ENCODE assay signal across 36 cellular contexts in the genomic region with DNA sequence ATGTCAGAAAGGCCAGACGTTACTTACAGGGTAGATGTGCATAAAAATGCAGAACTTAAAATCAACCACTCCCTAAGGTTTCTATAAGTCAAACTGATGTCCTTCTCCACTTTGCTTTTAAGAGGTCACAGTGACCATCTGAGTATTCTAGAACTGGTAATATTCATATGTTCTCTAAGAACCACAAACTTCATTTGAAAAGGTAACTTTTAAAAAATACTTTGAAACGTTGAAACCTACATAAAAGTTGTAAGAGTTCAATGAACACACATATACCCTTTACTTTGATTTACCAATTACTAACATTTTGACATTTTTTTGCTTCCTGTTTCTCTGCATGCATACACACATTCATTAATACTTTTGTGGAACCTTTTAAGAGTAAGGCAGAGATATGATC. TPM values are rescaled to one million over a fixed set of nuclear protein-coding genes. Genes with fewer than 3 reads are reported as not detected.
"Had no signal": no experiment of that assay in that cellular context is flagged by ENCODE, and none has a peak within 500 bp of the region (broad histone marks: within the 10 kb centered on the region; RNA-seq: fewer than 3 reads in every experiment).

No MANE protein-coding gene starts in this region.

- H2AFZ ChIP-seq: parathyroid adenoma had no signal

- H3K9ac ChIP-seq: parathyroid adenoma had no signal

- H3K27me3 ChIP-seq: neutrophil, spleen, suprapubic skin, testis, tibial artery, transverse colon, upper lobe of right lung, uterus had no signal

- H3K4me1 ChIP-seq: parathyroid adenoma, psoas muscle, tibial artery, upper lobe of right lung, uterus had no signal

- H3K4me3 ChIP-seq: psoas muscle, skin epidermis, smooth muscle cell, spleen, suprapubic skin, testis, tibial artery, transverse colon, upper lobe of right lung, uterus had no signal

- H3K27ac ChIP-seq: neutrophil, parathyroid adenoma, psoas muscle, skin epidermis, spleen, suprapubic skin, testis, tibial artery, transverse colon, upper lobe of right lung, uterus had no signal

- H3K9me3 ChIP-seq: neutrophil, psoas muscle, spleen, suprapubic skin, testis, tibial artery, transverse colon, upper lobe of right lung, uterus had no signal

- DNase-seq: naive thymus-derived CD4-positive, alpha-beta T cell; natural killer cell; nephron progenitor cell; nucleus accumbens; posterior cingulate gyrus; psoas muscle; right cardiac atrium; spleen; stimulated activated CD4-positive, alpha-beta T cell treated with anti-CD3 and anti-CD28 coated beads, Interleukin-12 subunit alpha, Interleukin-12 subunit beta, amount 100 ng/mL, for 4 hours; stimulated activated CD4-positive, alpha-beta T cell treated with anti-CD3 and anti-CD28 coated beads, Interleukin-1b, Interleukin-23, amount 100 ng/mL, for 48 hours; stimulated activated CD4-positive, alpha-beta T cell treated with anti-CD3 and anti-CD28 coated beads, Interleukin-4, amount 100 ng/mL, for 1 hour; stimulated activated CD4-positive, alpha-beta T cell treated with anti-CD3 and anti-CD28 coated beads, Interleukin-4, amount 100 ng/mL, for 4 hours; stimulated activated CD8-positive, alpha-beta memory T cell treated with anti-CD3 and anti-CD28 coated beads, Interleukin-4, amount 100 ng/mL, for 48 hours; stimulated activated naive CD4-positive, alpha-beta T cell; stimulated activated naive CD8-positive, alpha-beta T cell treated with anti-CD3 and anti-CD28 coated beads, Interleukin-15, amount 100 ng/mL, for 72 hours; stimulated activated naive CD8-positive, alpha-beta T cell treated with anti-CD3 and anti-CD28 coated beads, Interleukin-15, Interleukin-2, amounts not matched to agents 100 U/mL and 50 U/mL, for 24 hours; substantia nigra; testis; tibial artery; transverse colon; upper lobe of right lung; uterus had no signal

- H3K4me2 ChIP-seq: smooth muscle cell had no signal

- H3K36me3 ChIP-seq: uterus had no signal

- ATAC-seq: naive thymus-derived CD4-positive, alpha-beta T cell; natural killer cell; psoas muscle; right cardiac atrium; sciatic nerve; stimulated activated memory B cell treated with anti-CD40 and anti-IgM and Interleukin-4, amounts not matched to agents 10 μg/mL and 1 μg/mL and 100 μg/mL, for 72 hours; stimulated activated naive CD8-positive, alpha-beta T cell treated with anti-CD3 and anti-CD28 coated beads, Interleukin-15, amount 100 ng/mL, for 72 hours; stimulated activated naive CD8-positive, alpha-beta T cell treated with anti-CD3 and anti-CD28 coated beads, Interleukin-15, Interleukin-2, amounts not matched to agents 100 U/mL and 50 U/mL, for 24 hours; upper lobe of right lung had no signal

- H3K79me2 ChIP-seq: parathyroid adenoma had no signal

RNA-seq across cellular contexts. Expression of a gene that starts 18.9 kb away (rescaled TPM):
- total RNA-seq: naive thymus-derived CD4-positive, alpha-beta T cell; natural killer cell; neural crest cell; omental fat pad; osteocyte; progenitor cell of endocrine pancreas; psoas muscle; renal cortical epithelial cell; right cardiac atrium; sciatic nerve; smooth muscle cell; spleen; suprapubic skin; transverse colon; upper lobe of right lung; urinary bladder; uterus had no signal
- polyA plus RNA-seq: naive thymus-derived CD4-positive, alpha-beta T cell; psoas muscle; right cardiac atrium; smooth muscle cell; spleen; thymus; urinary bladder had no signal

RNA-seq across cellular contexts. Expression of a gene that starts 25.1 kb away (rescaled TPM):
- total RNA-seq: neural crest cell, osteocyte, psoas muscle, renal cortical epithelial cell, right cardiac atrium, smooth muscle cell, spleen, transverse colon, upper lobe of right lung, urinary bladder, uterus had no signal
- polyA plus RNA-seq: naive thymus-derived CD4-positive, alpha-beta T cell; psoas muscle; right cardiac atrium; smooth muscle cell; urinary bladder had no signal
